In the genomic region with DNA sequence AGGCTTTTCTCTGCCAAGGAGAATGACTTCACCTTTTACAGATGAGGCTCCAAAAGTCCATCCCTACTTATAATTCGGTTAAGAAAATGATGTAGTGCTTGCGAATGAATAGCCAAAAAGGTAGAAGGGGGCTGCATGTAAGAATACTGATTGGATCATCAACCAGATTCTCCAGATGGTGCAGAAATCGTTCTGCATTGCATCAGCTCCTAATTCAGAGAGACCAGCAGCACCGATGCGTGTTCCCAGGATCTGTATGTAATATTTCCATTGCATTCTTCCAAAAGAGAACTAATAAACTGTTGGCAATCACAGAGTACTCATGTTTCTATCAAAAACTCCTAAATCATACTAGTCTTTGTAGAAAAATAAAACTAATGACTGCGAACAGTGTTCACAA, we compare ENCODE assay signal across 17 cellular contexts.
DNase-seq lines count a peak whose midpoint lies in the region; ATAC-seq and TF ChIP-seq lines count a peak whose summit lies in the region.
"Had no signal": no experiment of that assay in that cellular context is flagged by ENCODE, and none has a peak within 500 bp of the region (broad histone marks: within the 10 kb centered on the region; RNA-seq: fewer than 3 reads in every experiment).

No MANE protein-coding gene starts in this region.

- intact Hi-C loops in CD4-positive, alpha-beta T cell (cut with DNase I, micrococcal nuclease), result no loop called here

- H3K27me3 Mint-ChIP-seq in nephron (ENCODE audit: low read depth), result no peaks in the 10 kb centered on the region
- H3K27me3 Mint-ChIP-seq in CD4-positive, alpha-beta T cell, result no peaks in the 10 kb centered on the region

- H4K20me1 ChIP-seq in GM23248 (ENCODE audit: insufficient read depth), result no peaks in the 10 kb centered on the region
- H4K20me1 ChIP-seq: BLaER1 had no signal

- peaks cover 47% of the 10 kb centered on the region for H3K36me3 Mint-ChIP-seq in nephron (ENCODE audit: low read depth)
- H3K36me3 Mint-ChIP-seq in CD4-positive, alpha-beta T cell (ENCODE audit: low read depth), result peaks cover 33% of the 10 kb centered on the region
- H3K36me3 Mint-ChIP-seq: CD14-positive monocyte; CD8-positive, alpha-beta T cell had no signal

- DNase-seq in GM23248 (peak; percentile 8), adipocyte (ENCODE audit: low read depth) (no peak), fibroblast of the aortic adventitia (ENCODE audit: low read depth) (peak; percentile 51), BE2C (no peak), globus pallidus (ENCODE audit: low spot score) (no peak)
- DNase-seq in CD4-positive, alpha-beta T cell, result no peak
- DNase-seq: ACHN; AML-193; Calu3; CD8-positive, alpha-beta T cell had no signal

- in situ Hi-C loops in GM23248 (cut with MboI), result no loop called here

- H3K79me2 ChIP-seq in GM23248 (ENCODE audit: insufficient read depth), result 0 out of 2 replicates have a peak, but pooled peaks cover 6% of the 10 kb centered on the region

- H3K9me3 Mint-ChIP-seq in nephron, result no peaks in the 10 kb centered on the region
- H3K9me3 Mint-ChIP-seq in CD4-positive, alpha-beta T cell, result no peaks in the 10 kb centered on the region
- H3K9me3 Mint-ChIP-seq: CD8-positive, alpha-beta T cell had no signal

- 52 to 55% methylated on average over 6 of the region's 6 CpGs for WGBS in GM23248 (ENCODE audit: low coverage in 1 of 2, low lambda C conversion rate in 2 of 2, missing lambda C conversion rate in 2 of 2), 2 experiments

- no peak overlapping the region for H3K4me2 ChIP-seq in GM23248 (ENCODE audit: unreplicated experiment)
- H3K4me2 ChIP-seq: BLaER1, KMS-11 had no signal

- H3F3A ChIP-seq in GM23248 (ENCODE audit: insufficient read depth), result peaks cover 15% of the 10 kb centered on the region

- CTCF ChIA-PET in CD4-positive, alpha-beta T cell (lab: Charles Lee), result interaction anchor here (1.8 kb wide), 1 partner anchor 9 kb away, joined by 4 read pairs; no protein-coding TSS in a partner anchor

- no peaks in the 10 kb centered on the region for H3K9me3 ChIP-seq in GM23248 (ENCODE audit: low read depth)
- H3K9me3 ChIP-seq in adipocyte (ENCODE audit: control insufficient read depth, low read length), result no peaks in the 10 kb centered on the region
- no peaks in the 10 kb centered on the region for H3K9me3 ChIP-seq in BE2C
- H3K9me3 ChIP-seq in CD4-positive, alpha-beta T cell (ENCODE audit: control insufficient read depth, low read length), result no peaks in the 10 kb centered on the region
- H3K9me3 ChIP-seq: BLaER1, HAP-1 had no signal

- H3K9ac ChIP-seq in GM23248, result no peak overlapping the region
- H3K9ac ChIP-seq in adipocyte (ENCODE audit: low read length), result peak overlapping the region; percentile 61
- H3K9ac ChIP-seq: BLaER1, KMS-11 had no signal

- H3K4me3 ChIP-seq in GM23248 (no peak overlapping the region), adipocyte (ENCODE audit: low read length) (peak overlapping the region; percentile 30), fibroblast of the aortic adventitia (ENCODE audit: low read depth, low read length) (no peak overlapping the region), BE2C (ENCODE audit: low read depth, low read length) (no peak overlapping the region)
- H3K4me3 ChIP-seq: BLaER1, HAP-1 had no signal

- H2AFZ ChIP-seq in GM23248, result no peak overlapping the region

- peaks cover 51% of the 10 kb centered on the region for H3K4me1 Mint-ChIP-seq in nephron
- H3K4me1 Mint-ChIP-seq in CD4-positive, alpha-beta T cell (ENCODE audit: low read depth), result peaks cover 4% of the 10 kb centered on the region
- H3K4me1 Mint-ChIP-seq: CD14-positive monocyte had no signal

- no peak overlapping the region for H3K27ac ChIP-seq in GM23248
- no peak overlapping the region for H3K27ac ChIP-seq in CD4-positive, alpha-beta T cell (ENCODE audit: low read depth, low read length)
- H3K27ac ChIP-seq: BLaER1, HL-60, KMS-11 had no signal

- no peaks in the 10 kb centered on the region for H3K9me2 ChIP-seq in GM23248 (ENCODE audit: insufficient read depth)

- POLR2A ChIA-PET in CD4-positive, alpha-beta T cell (lab: Charles Lee), result interaction anchor here (0.7 kb wide), 1 partner anchor 38 kb away, joined by 3 read pairs; no protein-coding TSS in a partner anchor

- H3K4me1 ChIP-seq in GM23248 (ENCODE audit: insufficient read depth), result peaks cover 26% of the 10 kb centered on the region
- H3K4me1 ChIP-seq in adipocyte (ENCODE audit: control insufficient read depth, insufficient read depth, low read length), result peaks cover 49% of the 10 kb centered on the region
- H3K4me1 ChIP-seq in BE2C, result no peaks in the 10 kb centered on the region
- H3K4me1 ChIP-seq: BLaER1, HAP-1 had no signal

- H3K36me3 ChIP-seq in GM23248 (ENCODE audit: low read depth) (peaks cover 6% of the 10 kb centered on the region; the same call in 1 of the 2 replicates), adipocyte (ENCODE audit: control insufficient read depth, insufficient read depth, low read length, severe bottlenecking) (no peaks in the 10 kb centered on the region), BE2C (no peaks in the 10 kb centered on the region)
- H3K36me3 ChIP-seq: BLaER1, HAP-1 had no signal

- TF ChIP-seq CTCF in fibroblast of the aortic adventitia (IDR thresholded peaks at IDR 0.05; ENCODE audit: insufficient read depth, low read length) (no peak), nephron (IDR thresholded peaks at IDR 0.05; ENCODE audit: unreplicated experiment in 3 of 3) (no peak), BE2C (IDR thresholded peaks at IDR 0.05; ENCODE audit: low read depth, low read length) (no peak)
- no peak for TF ChIP-seq CTCF in CD4-positive, alpha-beta T cell (IDR thresholded peaks at IDR 0.05)

- H3K4me3 Mint-ChIP-seq in nephron, result peak overlapping the region in 1 of 3 experiments; percentile 54
- no peak overlapping the region for H3K4me3 Mint-ChIP-seq in CD4-positive, alpha-beta T cell
- H3K4me3 Mint-ChIP-seq: CD14-positive monocyte; CD8-positive, alpha-beta T cell had no signal

- no peak for ATAC-seq in HG02981 (IDR thresholded peaks at IDR 0.05; ENCODE audit: unreplicated experiment)
- ATAC-seq in CD4-positive, alpha-beta T cell (ENCODE audit: poor library complexity), result no peak
- ATAC-seq: CD8-positive, alpha-beta T cell had no signal

- H3K27me3 ChIP-seq in GM23248 (replicated peaks; ENCODE audit: insufficient read depth) (no peaks in the 10 kb centered on the region), adipocyte (replicated peaks; ENCODE audit: control insufficient read depth, insufficient read depth, low read length) (no peaks in the 10 kb centered on the region), BE2C (no peaks in the 10 kb centered on the region)
- H3K27me3 ChIP-seq in CD4-positive, alpha-beta T cell (ENCODE audit: control insufficient read depth, insufficient read depth, low read length), result no peaks in the 10 kb centered on the region
- H3K27me3 ChIP-seq: BLaER1 had no signal

- H3K27ac Mint-ChIP-seq in nephron, result peak overlapping the region in 2 of 3 experiments; percentile 96 to 98
- no peak overlapping the region for H3K27ac Mint-ChIP-seq in CD4-positive, alpha-beta T cell
- H3K27ac Mint-ChIP-seq: CD14-positive monocyte; CD8-positive, alpha-beta T cell had no signal

Comparison
In these comparisons a context has a peak if more than half of its experiments do, and no peak if none do; other contexts are left out.
1. DNase-seq: peak in GM23248 (single experiment) and fibroblast of the aortic adventitia (single experiment); none in adipocyte (single experiment), BE2C (single experiment), globus pallidus (single experiment) and CD4-positive, alpha-beta T cell (0 of 10).